21 cellular contexts compared by ENCODE assay signal in genomic region chr12:113295846-113296556, GRCh38.
"Had no signal": no experiment of that assay in that cellular context is flagged by ENCODE, and none has a peak within 500 bp of the region (broad histone marks: within the 10 kb centered on the region; RNA-seq: fewer than 3 reads in every experiment).

No MANE protein-coding gene starts in this region.

- H3K27ac ChIP-seq: esophagus muscularis mucosa, foreskin keratinocyte, pancreas, prostate gland, transverse colon had no signal

- DNase-seq: activated CD4-positive, alpha-beta T cell treated with anti-CD3 and anti-CD28 coated beads for 36 hours; activated CD4-positive, CD25-positive, alpha-beta regulatory T cell; activated CD8-positive, alpha-beta memory T cell treated with anti-CD3 and anti-CD28 coated beads, Interleukin-2, amount 50 U/mL, for 4 hours; activated gamma-delta T cell treated with Interleukin-2 at 50 U/mL for 16 hours; activated T-cell treated with anti-CD3 and anti-CD28 coated beads, Interleukin-2, amount 50 U/mL, for 1 hour; caudate nucleus; foreskin keratinocyte; midbrain; retina; stimulated activated CD4-positive, alpha-beta T cell treated with anti-CD3 and anti-CD28 coated beads, Interleukin-15, amount 100 ng/mL, for 24 hours; stimulated activated naive CD4-positive, alpha-beta T cell treated with Interleukin-2 at 50 U/mL for 16 hours; T-helper 1 cell; transverse colon had no signal

- FAIRE-seq: islet of Langerhans, pancreas, urothelium cell line had no signal

- ATAC-seq: activated CD4-positive, alpha-beta T cell treated with anti-CD3 and anti-CD28 coated beads for 36 hours; activated T-helper 17 cell treated with anti-CD3 and anti-CD28 coated beads, Interleukin-2, amount 50 U/mL, for 72 hours; foreskin keratinocyte; naive thymus-derived CD4-positive, alpha-beta T cell had no signal

- H3K27me3 ChIP-seq: ascending aorta, esophagus muscularis mucosa, foreskin keratinocyte, pancreas, transverse colon had no signal

- H3K9me3 ChIP-seq: ascending aorta, esophagus muscularis mucosa, pancreas, prostate gland, transverse colon had no signal

- H3K4me3 ChIP-seq: ascending aorta, esophagus muscularis mucosa, pancreas, prostate gland, transverse colon had no signal

- H3K4me1 ChIP-seq: prostate gland had no signal
